ENCODE assay signal across 39 cellular contexts in genomic region chr10:112249722-112250121, GRCh38. TPM values are rescaled to one million over a fixed set of nuclear protein-coding genes. Genes with fewer than 3 reads are reported as not detected.
"Had no signal": no experiment of that assay in that cellular context is flagged by ENCODE, and none has a peak within 500 bp of the region (broad histone marks: within the 10 kb centered on the region; RNA-seq: fewer than 3 reads in every experiment).

No MANE protein-coding gene starts in this region.

- H3K27me3 ChIP-seq: MG63 had no signal

- H3K4me3 ChIP-seq: MG63 had no signal

- H3K36me3 ChIP-seq: MG63 had no signal

- DNase-seq: Karpas-422, Kasumi-1, MG63, MM.1S, MV-4-11, NCI-H1048, NCI-H1092, NCI-H1092 treated with DMSO at 0.1 percent for 48 hours, NCI-H1105, NCI-H1105 treated with DMSO at 0.1 percent for 48 hours, NCI-H1417, NCI-H1417 treated with DMSO at 0.1 percent for 48 hours, NCI-H1436, NCI-H1436 treated with DMSO at 0.1 percent for 48 hours, NCI-H146, NCI-H1694, NCI-H1694 treated with DMSO at 0.1 percent for 48 hours, NCI-H187, NCI-H187 treated with DMSO at 0.1 percent for 48 hours, NCI-H1930, NCI-H2029, NCI-H2029 treated with DMSO at 0.1 percent for 48 hours, NCI-H2081, NCI-H2081 treated with DMSO at 0.1 percent for 48 hours, NCI-H2107, NCI-H2171, NCI-H2171 treated with DMSO at 0.1 percent for 48 hours, NCI-H2227 treated with DMSO at 0.1 percent for 48 hours, NCI-H226, NCI-H345, NCI-H446, NCI-H446 treated with DMSO at 0.1 percent for 48 hours, NCI-H510A, NCI-H510A treated with DMSO at 0.1 percent for 48 hours, NCI-H524, NCI-H524 treated with DMSO at 0.1 percent for 48 hours had no signal

RNA-seq across cellular contexts. Expression of gene TECTB, which starts 33.5 kb away (rescaled TPM):
- total RNA-seq: LHCN-M2, MCF 10A, NCI-H460 had no signal
